Comparison of ENCODE assay signal across 2 cellular contexts in genomic region chr1:247447162-247447909, GRCh38.
TF ChIP-seq lines count a peak whose summit lies in the region.

No MANE protein-coding gene starts in this region.

TF ChIP-seq in K562, 482 proteins besides CTCF, POLR2A, EP300 and RAD21:
- TF ChIP-seq MAFF (IDR thresholded peaks at IDR 0.05; ENCODE audit: low read length), result peak; percentile 69
- TF ChIP-seq EZH2 (IDR thresholded peaks at IDR 0.05; ENCODE audit: borderline replicate concordance, low read depth, low read length), result no peak
- TF ChIP-seq MAFG (tag; conservative IDR thresholded peaks at IDR 0.05), result peak; percentile 69
- TF ChIP-seq ELF2 (CRISPR knock-in tag; IDR thresholded peaks at IDR 0.05), result 0 out of 2 replicates have a peak, but pooled peaks have one; percentile 11
- peak; percentile 94 for TF ChIP-seq ZNF316 (IDR thresholded peaks at IDR 0.05)
- TF ChIP-seq SMC3 (conservative IDR thresholded peaks at IDR 0.05; ENCODE audit: insufficient read depth, low read depth, low read length), result no peak
- peak; percentile 46; the same call in 1 of the 2 replicates for TF ChIP-seq MAFK (IDR thresholded peaks at IDR 0.05; ENCODE audit: low read length)
- TF ChIP-seq, protein P1, sequence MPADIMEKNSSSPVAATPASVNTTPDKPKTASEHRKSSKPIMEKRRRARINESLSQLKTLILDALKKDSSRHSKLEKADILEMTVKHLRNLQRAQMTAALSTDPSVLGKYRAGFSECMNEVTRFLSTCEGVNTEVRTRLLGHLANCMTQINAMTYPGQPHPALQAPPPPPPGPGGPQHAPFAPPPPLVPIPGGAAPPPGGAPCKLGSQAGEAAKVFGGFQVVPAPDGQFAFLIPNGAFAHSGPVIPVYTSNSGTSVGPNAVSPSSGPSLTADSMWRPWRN (IDR thresholded peaks at IDR 0.05; ENCODE audit: low read depth), result no peak
- no peak for TF ChIP-seq NCOR1 (IDR thresholded peaks at IDR 0.05)
- no peak for TF ChIP-seq FOXM1 (IDR thresholded peaks at IDR 0.05; ENCODE audit: low read depth)
- no peak for TF ChIP-seq FOXM1 (CRISPR knock-in tag; IDR thresholded peaks at IDR 0.05; ENCODE audit: low read depth)
- TF ChIP-seq C11orf30 (IDR thresholded peaks at IDR 0.05; ENCODE audit: low read depth), result peak; percentile 76
- no peak for TF ChIP-seq ZNF584 (CRISPR knock-in tag; IDR thresholded peaks at IDR 0.05; ENCODE audit: low read depth)
- TF ChIP-seq ZNF717 (CRISPR knock-in tag; IDR thresholded peaks at IDR 0.05), result no peak
- TF ChIP-seq, protein P2, sequence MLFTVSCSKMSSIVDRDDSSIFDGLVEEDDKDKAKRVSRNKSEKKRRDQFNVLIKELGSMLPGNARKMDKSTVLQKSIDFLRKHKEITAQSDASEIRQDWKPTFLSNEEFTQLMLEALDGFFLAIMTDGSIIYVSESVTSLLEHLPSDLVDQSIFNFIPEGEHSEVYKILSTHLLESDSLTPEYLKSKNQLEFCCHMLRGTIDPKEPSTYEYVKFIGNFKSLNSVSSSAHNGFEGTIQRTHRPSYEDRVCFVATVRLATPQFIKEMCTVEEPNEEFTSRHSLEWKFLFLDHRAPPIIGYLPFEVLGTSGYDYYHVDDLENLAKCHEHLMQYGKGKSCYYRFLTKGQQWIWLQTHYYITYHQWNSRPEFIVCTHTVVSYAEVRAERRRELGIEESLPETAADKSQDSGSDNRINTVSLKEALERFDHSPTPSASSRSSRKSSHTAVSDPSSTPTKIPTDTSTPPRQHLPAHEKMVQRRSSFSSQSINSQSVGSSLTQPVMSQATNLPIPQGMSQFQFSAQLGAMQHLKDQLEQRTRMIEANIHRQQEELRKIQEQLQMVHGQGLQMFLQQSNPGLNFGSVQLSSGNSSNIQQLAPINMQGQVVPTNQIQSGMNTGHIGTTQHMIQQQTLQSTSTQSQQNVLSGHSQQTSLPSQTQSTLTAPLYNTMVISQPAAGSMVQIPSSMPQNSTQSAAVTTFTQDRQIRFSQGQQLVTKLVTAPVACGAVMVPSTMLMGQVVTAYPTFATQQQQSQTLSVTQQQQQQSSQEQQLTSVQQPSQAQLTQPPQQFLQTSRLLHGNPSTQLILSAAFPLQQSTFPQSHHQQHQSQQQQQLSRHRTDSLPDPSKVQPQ (CRISPR knock-in tag; IDR thresholded peaks at IDR 0.05; ENCODE audit: borderline replicate concordance), result no peak
- no peak for TF ChIP-seq ZNF124 (CRISPR knock-in tag; IDR thresholded peaks at IDR 0.05)

TF ChIP-seq in HepG2, 621 proteins besides CTCF, POLR2A, EP300 and RAD21:
- TF ChIP-seq, protein P3, sequence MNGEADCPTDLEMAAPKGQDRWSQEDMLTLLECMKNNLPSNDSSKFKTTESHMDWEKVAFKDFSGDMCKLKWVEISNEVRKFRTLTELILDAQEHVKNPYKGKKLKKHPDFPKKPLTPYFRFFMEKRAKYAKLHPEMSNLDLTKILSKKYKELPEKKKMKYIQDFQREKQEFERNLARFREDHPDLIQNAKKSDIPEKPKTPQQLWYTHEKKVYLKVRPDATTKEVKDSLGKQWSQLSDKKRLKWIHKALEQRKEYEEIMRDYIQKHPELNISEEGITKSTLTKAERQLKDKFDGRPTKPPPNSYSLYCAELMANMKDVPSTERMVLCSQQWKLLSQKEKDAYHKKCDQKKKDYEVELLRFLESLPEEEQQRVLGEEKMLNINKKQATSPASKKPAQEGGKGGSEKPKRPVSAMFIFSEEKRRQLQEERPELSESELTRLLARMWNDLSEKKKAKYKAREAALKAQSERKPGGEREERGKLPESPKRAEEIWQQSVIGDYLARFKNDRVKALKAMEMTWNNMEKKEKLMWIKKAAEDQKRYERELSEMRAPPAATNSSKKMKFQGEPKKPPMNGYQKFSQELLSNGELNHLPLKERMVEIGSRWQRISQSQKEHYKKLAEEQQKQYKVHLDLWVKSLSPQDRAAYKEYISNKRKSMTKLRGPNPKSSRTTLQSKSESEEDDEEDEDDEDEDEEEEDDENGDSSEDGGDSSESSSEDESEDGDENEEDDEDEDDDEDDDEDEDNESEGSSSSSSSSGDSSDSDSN (CRISPR knock-in tag; IDR thresholded peaks at IDR 0.05), result no peak
- TF ChIP-seq ZNF891 (CRISPR knock-in tag; IDR thresholded peaks at IDR 0.05), result no peak
- TF ChIP-seq CBFB (CRISPR knock-in tag; IDR thresholded peaks at IDR 0.05), result no peak
- TF ChIP-seq GLI4 (CRISPR knock-in tag; IDR thresholded peaks at IDR 0.05; ENCODE audit: borderline replicate concordance), result no peak
- TF ChIP-seq, protein P4, sequence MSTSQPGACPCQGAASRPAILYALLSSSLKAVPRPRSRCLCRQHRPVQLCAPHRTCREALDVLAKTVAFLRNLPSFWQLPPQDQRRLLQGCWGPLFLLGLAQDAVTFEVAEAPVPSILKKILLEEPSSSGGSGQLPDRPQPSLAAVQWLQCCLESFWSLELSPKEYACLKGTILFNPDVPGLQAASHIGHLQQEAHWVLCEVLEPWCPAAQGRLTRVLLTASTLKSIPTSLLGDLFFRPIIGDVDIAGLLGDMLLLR (CRISPR knock-in tag; IDR thresholded peaks at IDR 0.05), result no peak
- peak; percentile 79 for TF ChIP-seq MAFF (IDR thresholded peaks at IDR 0.05; ENCODE audit: low read depth, low read length)
- TF ChIP-seq ZNF264 (CRISPR knock-in tag; IDR thresholded peaks at IDR 0.05), result peak; percentile 84
- peak; percentile 68 to 83; a peak in 3 of 4 replicates for TF ChIP-seq MAFK (conservative IDR thresholded peaks at IDR 0.05 in 1 of 2, IDR thresholded peaks at IDR 0.05 in 1 of 2; ENCODE audit: low read length in 2 of 2)
